ENCODE assay signal across 8 cellular contexts in genomic region chr15:72197460-72198409, GRCh38. TPM values are rescaled to one million over a fixed set of nuclear protein-coding genes. Genes with fewer than 3 reads are reported as not detected.
DNase-seq lines count a peak whose midpoint lies in the region; ATAC-seq, FAIRE-seq and TF ChIP-seq lines count a peak whose summit lies in the region.

Gene GRAMD2A (minus strand): TSS chr15:72197787.

- peak; percentile 34 for ATAC-seq in Right ventricle myocardium superior (ENCODE audit: poor library complexity)
- ATAC-seq in GM18858 (IDR thresholded peaks at IDR 0.05; ENCODE audit: unreplicated experiment): no peak

- H3K4me1 ChIP-seq in prostate gland (replicated peaks): no peaks in the 10 kb centered on the region

- POLR2A ChIA-PET in GM10248 (lab: Yijun Ruan, JAX): interaction anchor here (0.6 kb wide), 2 partner anchors 34 to 1094 kb away, joined by 3 read pairs; partner anchors contain the start of gene PKM

- no peaks in the 10 kb centered on the region for H3K27me3 ChIP-seq in prostate gland (replicated peaks; ENCODE audit: insufficient read depth)

- H3K9me3 Mint-ChIP-seq in activated T-helper 1 cell treated with anti-CD3 and anti-CD28 coated beads, Interleukin-12 subunit alpha, Interleukin-12 subunit beta, Interleukin-2, Interleukin-4 antibody, amounts not matched to agents 30 ng/mL and 10 ng/mL and 1 ng/mL, durations not matched to agents 14 hours and 24 hours and 36 hours: no peaks in the 10 kb centered on the region

- H3K27me3 Mint-ChIP-seq in activated T-helper 1 cell treated with anti-CD3 and anti-CD28 coated beads, Interleukin-12 subunit alpha, Interleukin-12 subunit beta, Interleukin-2, Interleukin-4 antibody, amounts not matched to agents 30 ng/mL and 10 ng/mL and 1 ng/mL, durations not matched to agents 14 hours and 24 hours and 36 hours (ENCODE audit: insufficient read depth): peaks cover 11% of the 10 kb centered on the region

- peak within 1 kb of the TSS; percentile 74 for H3K27ac Mint-ChIP-seq in activated T-helper 1 cell treated with anti-CD3 and anti-CD28 coated beads, Interleukin-12 subunit alpha, Interleukin-12 subunit beta, Interleukin-2, Interleukin-4 antibody, amounts not matched to agents 30 ng/mL and 10 ng/mL and 1 ng/mL, durations not matched to agents 14 hours and 24 hours and 36 hours

- intact Hi-C loops in activated T-helper 1 cell treated with anti-CD3 and anti-CD28 coated beads, Interleukin-12 subunit alpha, Interleukin-12 subunit beta, Interleukin-2, Interleukin-4 antibody, amounts not matched to agents 30 ng/mL and 10 ng/mL and 1 ng/mL, durations not matched to agents 14 hours and 24 hours and 36 hours (cut with micrococcal nuclease): loop anchor here (2.0 kb wide), 1 partner anchor 75 kb away; the partner anchor contains the start of gene PARP6
- intact Hi-C loops in Right ventricle myocardium superior (cut with DNase I): loop anchor here (10.0 kb wide), 1 partner anchor 77 kb away; the partner anchor contains the start of gene PARP6
- intact Hi-C loops in prostate gland (cut with DNase I): loop anchor here (5.0 kb wide), 1 partner anchor 35 kb away; the partner anchor contains the start of gene PKM

- TF ChIP-seq CTCF in GM10248 (IDR thresholded peaks at IDR 0.05; ENCODE audit: control extremely low read depth, extremely low read depth, low read depth, missing control alignments) (no peak), prostate gland (IDR thresholded peaks at IDR 0.05) (peak in 1 of 4 experiments; percentile 16)

- H3K36me3 ChIP-seq in prostate gland: peaks cover 7 to 9% of the 10 kb centered on the region in 2 donors

- WGBS in prostate gland: 30% methylated on average over 22 of the region's 85 CpGs

- peak within 1 kb of the TSS; percentile 38 to 50 for H3K4me3 ChIP-seq in prostate gland

- peak; percentile 83 for DNase-seq in GM10248 (ENCODE audit: extremely low spot score)
- peak; percentile 90 for DNase-seq in HuH-7 (ENCODE audit: low spot score)
- no peak for DNase-seq in activated T-helper 1 cell treated with anti-CD3 and anti-CD28 coated beads, Interleukin-12 subunit alpha, Interleukin-12 subunit beta, Interleukin-2, Interleukin-4 antibody, amounts not matched to agents 30 ng/mL and 10 ng/mL and 1 ng/mL, durations not matched to agents 14 hours and 24 hours and 36 hours (ENCODE audit: low spot score)
- DNase-seq in Right ventricle myocardium superior: no peak
- no peak for DNase-seq in prostate gland (ENCODE audit: low spot score)
- no peak for DNase-seq in inferior parietal cortex (ENCODE audit: extremely low spot score)
- no peak for DNase-seq in H54 (ENCODE audit: insufficient read length, low spot score)

- CTCF ChIA-PET in GM10248 (lab: Yijun Ruan, JAX): interaction anchor here (1.0 to 5.2 kb wide), 6 partner anchors 13 to 89 kb away, joined by 3 to 31 read pairs (median 11); partner anchors contain the start of gene PKM

- no peak for TF ChIP-seq POLR2A in prostate gland (IDR thresholded peaks at IDR 0.05)
- no peak for TF ChIP-seq POLR2A in H54 (IDR thresholded peaks at IDR 0.05; ENCODE audit: low read depth, low read length)

- H3K9me3 ChIP-seq in prostate gland: no peaks in the 10 kb centered on the region

- peak within 1 kb of the TSS; percentile 69 for H3K4me3 Mint-ChIP-seq in activated T-helper 1 cell treated with anti-CD3 and anti-CD28 coated beads, Interleukin-12 subunit alpha, Interleukin-12 subunit beta, Interleukin-2, Interleukin-4 antibody, amounts not matched to agents 30 ng/mL and 10 ng/mL and 1 ng/mL, durations not matched to agents 14 hours and 24 hours and 36 hours

- H3K4me1 Mint-ChIP-seq in activated T-helper 1 cell treated with anti-CD3 and anti-CD28 coated beads, Interleukin-12 subunit alpha, Interleukin-12 subunit beta, Interleukin-2, Interleukin-4 antibody, amounts not matched to agents 30 ng/mL and 10 ng/mL and 1 ng/mL, durations not matched to agents 14 hours and 24 hours and 36 hours (ENCODE audit: low read depth): peaks cover 25% of the 10 kb centered on the region

- H3K36me3 Mint-ChIP-seq in activated T-helper 1 cell treated with anti-CD3 and anti-CD28 coated beads, Interleukin-12 subunit alpha, Interleukin-12 subunit beta, Interleukin-2, Interleukin-4 antibody, amounts not matched to agents 30 ng/mL and 10 ng/mL and 1 ng/mL, durations not matched to agents 14 hours and 24 hours and 36 hours (ENCODE audit: low read depth): peaks cover 34% of the 10 kb centered on the region

- H3K27ac ChIP-seq in prostate gland: peak within 1 kb of the TSS; percentile 26 to 53

- no peak for FAIRE-seq in H54 (lab: Jason Lieb, UNC)

RNA-seq across cellular contexts. Expression of gene GRAMD2A, which starts in this region (rescaled TPM):
- 0.21 TPM in 1 of 2 replicates, not detected in the other for total RNA-seq in activated T-helper 1 cell treated with anti-CD3 and anti-CD28 coated beads, Interleukin-12 subunit alpha, Interleukin-12 subunit beta, Interleukin-2, Interleukin-4 antibody, amounts not matched to agents 30 ng/mL and 10 ng/mL and 1 ng/mL, durations not matched to agents 14 hours and 24 hours and 36 hours
- not detected for total RNA-seq in Right ventricle myocardium superior
- total RNA-seq in prostate gland: 1 to 10 TPM; 4.3 to 6.4 TPM

Comparison
In these comparisons a context has a peak if more than half of its experiments do, and no peak if none do; other contexts are left out.
1. Peak in ATAC-seq in Right ventricle myocardium superior; RNA of the gene not detected or under 1 TPM.
2. DNase-seq: peak in GM10248 (single experiment) and HuH-7 (single experiment); none in activated T-helper 1 cell treated with anti-CD3 and anti-CD28 coated beads, Interleukin-12 subunit alpha, Interleukin-12 subunit beta, Interleukin-2, Interleukin-4 antibody, amounts not matched to agents 30 ng/mL and 10 ng/mL and 1 ng/mL, durations not matched to agents 14 hours and 24 hours and 36 hours (single experiment), Right ventricle myocardium superior (single experiment), prostate gland (single experiment), inferior parietal cortex (single experiment) and H54 (single experiment).